8 cellular contexts compared by ENCODE assay signal in genomic region chr21:20997633-20998455, GRCh38. TPM values are rescaled to one million over a fixed set of nuclear protein-coding genes. Genes with fewer than 3 reads are reported as not detected.
DNase-seq lines count a peak whose midpoint lies in the region; ATAC-seq and TF ChIP-seq lines count a peak whose summit lies in the region.

NCAM2 (plus strand) TSS chr21:20998409.

- peak within 1 kb of the TSS; percentile 85 for H3K9ac ChIP-seq in neuronal stem cell (ENCODE audit: low read depth, low read length, poor library complexity)

- TF ChIP-seq POLR2A in gastroesophageal sphincter (IDR thresholded peaks at IDR 0.05) = peak in 1 of 2 donors; percentile 23

- no peak within 1 kb of the TSS for H3K14ac ChIP-seq in neuronal stem cell (ENCODE audit: low read length)

- H4K8ac ChIP-seq in neuronal stem cell (ENCODE audit: low read depth, low read length) = no peak within 1 kb of the TSS

- H3K4me2 ChIP-seq in neuronal stem cell (ENCODE audit: insufficient read depth, low read length, poor library complexity, severe bottlenecking) = peak within 1 kb of the TSS; percentile 94

- H3K4me1 ChIP-seq in gastroesophageal sphincter (peaks cover 0 to 25% (median 10%) of the 10 kb centered on the region in 3 donors), neuronal stem cell (ENCODE audit: control insufficient read depth in 2 of 2, insufficient read depth in 1 of 2, low read depth in 1 of 2, low read length in 2 of 2) (no peaks in the 10 kb centered on the region)

- peak within 1 kb of the TSS; percentile 57 for H3K23ac ChIP-seq in neuronal stem cell (ENCODE audit: low read depth, low read length, poor library complexity)

- no peak for TF ChIP-seq EP300 in gastroesophageal sphincter (IDR thresholded peaks at IDR 0.05)

- no peak within 1 kb of the TSS for H2BK15ac ChIP-seq in neuronal stem cell (ENCODE audit: low read length)

- H3K27ac ChIP-seq in gastroesophageal sphincter = peak within 1 kb of the TSS in 3 of 4 donors; percentile 30 to 61 (median 33)
- no peak within 1 kb of the TSS for H3K27ac ChIP-seq in neuronal stem cell (replicated peaks; ENCODE audit: low read length)
- H3K27ac ChIP-seq in temporal lobe (ENCODE audit: low read depth, low read length) = peak within 1 kb of the TSS; percentile 82

- peak within 1 kb of the TSS; percentile 23 to 60 for H3K4me3 ChIP-seq in gastroesophageal sphincter
- peak within 1 kb of the TSS; percentile 57 to 88 for H3K4me3 ChIP-seq in neuronal stem cell (ENCODE audit: low read length in 2 of 2)

- ATAC-seq in HG02981 (IDR thresholded peaks at IDR 0.05; ENCODE audit: unreplicated experiment) (peak; percentile 47), gastroesophageal sphincter (peak; percentile 88), HG02938 (IDR thresholded peaks at IDR 0.05; ENCODE audit: unreplicated experiment) (no peak)

- H2BK5ac ChIP-seq in neuronal stem cell (ENCODE audit: low read length) = peak within 1 kb of the TSS; percentile 93

- no peaks in the 10 kb centered on the region for H3K36me3 ChIP-seq in gastroesophageal sphincter
- H3K36me3 ChIP-seq in neuronal stem cell (replicated peaks in 1 of 2; ENCODE audit: control insufficient read depth in 2 of 2, insufficient read depth in 2 of 2, low read length in 2 of 2) = no peaks in the 10 kb centered on the region

- no peak within 1 kb of the TSS for H2AK5ac ChIP-seq in neuronal stem cell (ENCODE audit: low read depth, low read length)

- DNase-seq in COLO668 (lab: John Stamatoyannopoulos, UW; ENCODE audit: unreplicated experiment) = peak; percentile 72
- DNase-seq in RPMI7951 (ENCODE audit: low read depth) = peak; percentile 32
- peak; percentile 59 for DNase-seq in activated naive CD4-positive, alpha-beta T cell treated with Interleukin-2 at 50 U/mL for 16 hours
- DNase-seq in neuronal stem cell (ENCODE audit: low spot score) = peak; percentile 82

- 0 to 17% methylated on average over 1 to 6 of the region's 86 CpGs for WGBS in gastroesophageal sphincter (ENCODE audit: low coverage in 1 of 2), 2 donors
- no CpG with 5 or more reads among the region's 86 CpGs for WGBS in neuronal stem cell (ENCODE audit: extremely low coverage in 2 of 2, insufficient read length in 2 of 2, insufficient replicate concordance in 1 of 2), 2 donors

- no peak for TF ChIP-seq CTCF in gastroesophageal sphincter (IDR thresholded peaks at IDR 0.05)

- H3K27me3 ChIP-seq in gastroesophageal sphincter = peaks cover 16% of the 10 kb centered on the region
- H3K27me3 ChIP-seq in neuronal stem cell (ENCODE audit: control insufficient read depth in 3 of 3, insufficient read depth in 3 of 3, low read depth in 1 of 3, low read length in 3 of 3) = peaks cover 0 to 11% (median 8%) of the 10 kb centered on the region in 3 experiments

- H2BK12ac ChIP-seq in neuronal stem cell (ENCODE audit: low read length) = peak within 1 kb of the TSS; percentile 75

- no peak within 1 kb of the TSS for H2BK120ac ChIP-seq in neuronal stem cell (ENCODE audit: low read depth, low read length)

- no peaks in the 10 kb centered on the region for H3K79me1 ChIP-seq in neuronal stem cell (ENCODE audit: low read depth, low read length)

- peak within 1 kb of the TSS; percentile 80 for H3K4ac ChIP-seq in neuronal stem cell (ENCODE audit: low read length)

- H3K18ac ChIP-seq in neuronal stem cell (ENCODE audit: low read length) = peak within 1 kb of the TSS; percentile 95

- peak within 1 kb of the TSS; percentile 73 for H4K91ac ChIP-seq in neuronal stem cell (ENCODE audit: low read depth, low read length, poor library complexity)

- peak within 1 kb of the TSS; percentile 95 for H2AFZ ChIP-seq in neuronal stem cell (ENCODE audit: low read length)

- H3K9me3 ChIP-seq in gastroesophageal sphincter = no peaks in the 10 kb centered on the region
- H3K9me3 ChIP-seq in neuronal stem cell (replicated peaks in 1 of 2; ENCODE audit: control insufficient read depth in 2 of 2, insufficient read depth in 1 of 2, low read depth in 1 of 2, low read length in 2 of 2) = no peaks in the 10 kb centered on the region

RNA-seq across cellular contexts. Expression of gene NCAM2, which starts in this region (rescaled TPM):
- total RNA-seq in RPMI7951 (2014; rRNA removed; shearing (Covaris generic)) = 0.10 and 0.12 TPM in 2 replicates
- total RNA-seq in gastroesophageal sphincter (1 to 10 TPM; 3.2 to 9.1 (median 4.6) TPM), temporal lobe (35.9 TPM)
- polyA plus RNA-seq in neuronal stem cell (2013, experiment 1 of 2) = 0.67 TPM
- polyA plus RNA-seq in neuronal stem cell (2013, experiment 2 of 2) = 0.51 TPM

Comparison
In these comparisons a context has a peak if more than half of its experiments do, and no peak if none do; other contexts are left out.
1. Peak in DNase-seq in RPMI7951; RNA of the gene not detected or under 1 TPM.
2. DNase-seq: peak in every context shown above with its lines; median percentile 82 in neuronal stem cell; 72 in COLO668; 59 in activated naive CD4-positive, alpha-beta T cell treated with Interleukin-2 at 50 U/mL for 16 hours; 32 in RPMI7951.